In genomic region chrY:14763600-14763999, GRCh38 we compare ENCODE assay signal across 14 cellular contexts.
DNase-seq lines count a peak whose midpoint lies in the region; ATAC-seq and TF ChIP-seq lines count a peak whose summit lies in the region.
"Had no signal": no experiment of that assay in that cellular context is flagged by ENCODE, and none has a peak within 500 bp of the region (broad histone marks: within the 10 kb centered on the region; RNA-seq: fewer than 3 reads in every experiment).

No MANE protein-coding gene starts in this region.

- H3K4me3 Mint-ChIP-seq in GM23338, result no peak overlapping the region
- H3K4me3 Mint-ChIP-seq in activated CD8-positive, alpha-beta T cell treated with anti-CD3 and anti-CD28 coated beads, Interleukin-2, amount 10 ng/mL, durations not matched to agents 7 days and 5 days, result no peak overlapping the region
- H3K4me3 Mint-ChIP-seq: CD4-positive, alpha-beta T cell; H9 had no signal

- POLR2A ChIA-PET in activated CD8-positive, alpha-beta T cell treated with anti-CD3 and anti-CD28 coated beads, Interleukin-2, amount 10 ng/mL, durations not matched to agents 7 days and 5 days (lab: Charles Lee), result no interaction called here

- H3K4me2 ChIP-seq in GM23338, result no peak overlapping the region

- CTCF ChIA-PET in activated CD8-positive, alpha-beta T cell treated with anti-CD3 and anti-CD28 coated beads, Interleukin-2, amount 10 ng/mL, durations not matched to agents 7 days and 5 days (lab: Charles Lee), result no interaction called here

- no peaks in the 10 kb centered on the region for H3K27me3 Mint-ChIP-seq in GM23338 (ENCODE audit: insufficient read depth, low read depth, poor library complexity)
- H3K27me3 Mint-ChIP-seq in activated CD8-positive, alpha-beta T cell treated with anti-CD3 and anti-CD28 coated beads, Interleukin-2, amount 10 ng/mL, durations not matched to agents 7 days and 5 days (ENCODE audit: low read depth), result no peaks in the 10 kb centered on the region
- H3K27me3 Mint-ChIP-seq: CD4-positive, alpha-beta T cell had no signal

- H2AFZ ChIP-seq in GM23338, result no peak overlapping the region

- H3K36me3 ChIP-seq in GM23338 (ENCODE audit: insufficient read depth), result no peaks in the 10 kb centered on the region

- H3K27me3 ChIP-seq in GM23338 (ENCODE audit: insufficient read depth), result no peaks in the 10 kb centered on the region

- ATAC-seq in GM23338 (no peak), Right ventricle myocardium inferior (no peak), left ventricle myocardium superior (no peak)
- ATAC-seq in activated CD8-positive, alpha-beta T cell treated with anti-CD3 and anti-CD28 coated beads, Interleukin-2, amount 10 ng/mL, durations not matched to agents 7 days and 5 days, result no peak

- H3K9me2 ChIP-seq in GM23338 (ENCODE audit: insufficient read depth), result no peaks in the 10 kb centered on the region

- no peaks in the 10 kb centered on the region for H3K4me1 Mint-ChIP-seq in GM23338
- no peaks in the 10 kb centered on the region for H3K4me1 Mint-ChIP-seq in activated CD8-positive, alpha-beta T cell treated with anti-CD3 and anti-CD28 coated beads, Interleukin-2, amount 10 ng/mL, durations not matched to agents 7 days and 5 days (ENCODE audit: low read depth)
- H3K4me1 Mint-ChIP-seq: H9 had no signal

- no peak overlapping the region for H3K4me3 ChIP-seq in GM23338

- intact Hi-C loops in Right ventricle myocardium inferior (cut with DNase I), result no loop called here
- intact Hi-C loops in left ventricle myocardium superior (cut with micrococcal nuclease), result no loop called here

- H3K4me1 ChIP-seq in GM23338 (ENCODE audit: insufficient read depth), result no peaks in the 10 kb centered on the region
- H3K4me1 ChIP-seq: Caco-2 had no signal

- no peaks in the 10 kb centered on the region for H4K20me1 ChIP-seq in GM23338 (replicated peaks; ENCODE audit: insufficient read depth)

- H3F3A ChIP-seq in GM23338 (replicated peaks; ENCODE audit: low read depth), result no peaks in the 10 kb centered on the region

- H3K9me3 Mint-ChIP-seq in GM23338, result peaks cover 5% of the 10 kb centered on the region; the same call in 2 of the 3 replicates
- H3K9me3 Mint-ChIP-seq in activated CD8-positive, alpha-beta T cell treated with anti-CD3 and anti-CD28 coated beads, Interleukin-2, amount 10 ng/mL, durations not matched to agents 7 days and 5 days (ENCODE audit: insufficient read depth), result no peaks in the 10 kb centered on the region
- H3K9me3 Mint-ChIP-seq: CD4-positive, alpha-beta T cell; H9 had no signal

- peak overlapping the region; percentile 84 for H3K27ac Mint-ChIP-seq in GM23338
- no peak overlapping the region for H3K27ac Mint-ChIP-seq in activated CD8-positive, alpha-beta T cell treated with anti-CD3 and anti-CD28 coated beads, Interleukin-2, amount 10 ng/mL, durations not matched to agents 7 days and 5 days
- H3K27ac Mint-ChIP-seq: CD4-positive, alpha-beta T cell; H9 had no signal

- DNase-seq in GM23338 (ENCODE audit: low spot score), result no peak
- DNase-seq in globus pallidus (ENCODE audit: low spot score), result peak; percentile 77
- peak; percentile 65 for DNase-seq in putamen (ENCODE audit: low spot score)
- DNase-seq in Right ventricle myocardium inferior (ENCODE audit: missing footprints), result no peak
- DNase-seq in activated CD8-positive, alpha-beta T cell treated with anti-CD3 and anti-CD28 coated beads, Interleukin-2, amount 10 ng/mL, durations not matched to agents 7 days and 5 days, result no peak
- no peak for DNase-seq in left ventricle myocardium superior
- DNase-seq: ACHN; Caco-2; CD4-positive, alpha-beta T cell; DMS153; DMS79; GF-D8; H9 had no signal

- H3K79me2 ChIP-seq in GM23338 (replicated peaks; ENCODE audit: insufficient read depth), result no peaks in the 10 kb centered on the region

- peaks cover 12% of the 10 kb centered on the region; the same call in 2 of the 3 replicates for H3K36me3 Mint-ChIP-seq in GM23338 (ENCODE audit: low read depth)
- no peaks in the 10 kb centered on the region for H3K36me3 Mint-ChIP-seq in activated CD8-positive, alpha-beta T cell treated with anti-CD3 and anti-CD28 coated beads, Interleukin-2, amount 10 ng/mL, durations not matched to agents 7 days and 5 days (ENCODE audit: low read depth)

- no peak for TF ChIP-seq CTCF in GM23338 (conservative IDR thresholded peaks at IDR 0.05; ENCODE audit: low read depth in 2 of 2)

- H3K27ac ChIP-seq in GM23338 (ENCODE audit: low read depth), result no peak overlapping the region
- H3K27ac ChIP-seq: C4-2B had no signal

TF ChIP-seq in GM23338, 12 proteins besides CTCF, POLR2A, EP300 and RAD21:
- TF ChIP-seq ZNF331 (CRISPR knock-in tag; IDR thresholded peaks at IDR 0.05; ENCODE audit: low read depth) (no peak), JUNB (IDR thresholded peaks at IDR 0.05; ENCODE audit: unreplicated experiment) (no peak)
- TF ChIP-seq, protein P1, sequence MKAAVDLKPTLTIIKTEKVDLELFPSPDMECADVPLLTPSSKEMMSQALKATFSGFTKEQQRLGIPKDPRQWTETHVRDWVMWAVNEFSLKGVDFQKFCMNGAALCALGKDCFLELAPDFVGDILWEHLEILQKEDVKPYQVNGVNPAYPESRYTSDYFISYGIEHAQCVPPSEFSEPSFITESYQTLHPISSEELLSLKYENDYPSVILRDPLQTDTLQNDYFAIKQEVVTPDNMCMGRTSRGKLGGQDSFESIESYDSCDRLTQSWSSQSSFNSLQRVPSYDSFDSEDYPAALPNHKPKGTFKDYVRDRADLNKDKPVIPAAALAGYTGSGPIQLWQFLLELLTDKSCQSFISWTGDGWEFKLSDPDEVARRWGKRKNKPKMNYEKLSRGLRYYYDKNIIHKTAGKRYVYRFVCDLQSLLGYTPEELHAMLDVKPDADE (IDR thresholded peaks at IDR 0.05), result no peak

Comparison
In these comparisons a context has a peak if more than half of its experiments do, and no peak if none do; other contexts are left out.
1. DNase-seq: peak in globus pallidus (single experiment) and putamen (single experiment); none in GM23338 (single experiment), Right ventricle myocardium inferior (single experiment), activated CD8-positive, alpha-beta T cell treated with anti-CD3 and anti-CD28 coated beads, Interleukin-2, amount 10 ng/mL, durations not matched to agents 7 days and 5 days (single experiment) and left ventricle myocardium superior (single experiment).